Comparison of ENCODE assay signal across 8 cellular contexts in the genomic region with DNA sequence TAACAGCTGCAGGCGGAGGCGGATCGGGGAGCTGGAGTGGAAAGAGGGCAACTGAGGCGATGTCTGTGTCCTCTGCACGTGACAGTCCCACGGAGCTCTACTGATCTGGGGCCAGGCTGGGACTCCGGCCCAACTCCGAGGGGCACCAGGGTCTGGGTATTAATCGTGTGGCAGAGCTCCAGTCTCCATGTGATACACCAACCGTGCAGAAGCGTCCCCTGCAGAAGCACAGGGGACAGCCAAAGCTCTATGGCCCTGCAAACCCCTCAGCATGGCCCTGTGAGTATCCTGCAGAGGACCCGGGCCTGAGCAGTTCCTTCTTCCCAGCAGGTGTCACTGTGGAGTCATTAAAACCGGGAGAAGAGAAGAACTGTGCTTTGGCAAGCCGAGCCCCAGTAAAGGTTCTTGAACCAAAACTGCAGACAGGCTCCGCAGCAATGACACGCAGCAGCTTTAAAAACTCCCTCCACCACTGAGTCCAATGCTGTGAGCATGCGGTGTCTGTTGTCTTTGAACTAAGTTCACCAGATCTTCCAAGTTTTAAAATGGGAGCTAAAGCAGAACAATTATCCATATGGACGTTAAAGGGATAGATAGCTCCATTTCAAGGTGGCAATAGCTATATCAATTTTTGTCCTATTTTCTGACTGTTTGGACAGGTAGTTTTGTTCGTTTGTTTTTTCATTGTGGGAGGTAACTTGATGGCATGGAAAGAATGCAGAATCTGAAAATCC.
DNase-seq lines count a peak whose midpoint lies in the region; ATAC-seq and TF ChIP-seq lines count a peak whose summit lies in the region.

No MANE protein-coding gene starts in this region.

- no peaks in the 10 kb centered on the region for H3K36me3 Mint-ChIP-seq in activated T-helper 17 cell treated with anti-CD3 and anti-CD28 coated beads, Interleukin-2, amount 50 U/mL, for 72 hours (ENCODE audit: low read depth)

- H3K4me3 Mint-ChIP-seq in activated T-helper 17 cell treated with anti-CD3 and anti-CD28 coated beads, Interleukin-2, amount 50 U/mL, for 72 hours: no peak overlapping the region

- intact Hi-C loops in left cardiac atrium (cut with DNase I): no loop called here

- CTCF ChIA-PET in AG04450 (lab: Charles Lee): interaction anchor here (0.5 to 2.2 kb wide), 20 partner anchors 9 to 785 kb away, joined by 3 to 16 read pairs (median 3); no protein-coding TSS in a partner anchor

- ATAC-seq in HG02852 (IDR thresholded peaks at IDR 0.05; ENCODE audit: unreplicated experiment) (peak; percentile 77), left cardiac atrium (peak; percentile 81 to 82), HG02763 (IDR thresholded peaks at IDR 0.05; ENCODE audit: unreplicated experiment) (no peak)
- ATAC-seq in activated T-helper 17 cell treated with anti-CD3 and anti-CD28 coated beads, Interleukin-2, amount 50 U/mL, for 72 hours (replicated peaks): peak; percentile 24

- peak; percentile 62 for TF ChIP-seq CTCF in AG04450 (IDR thresholded peaks at IDR 0.05; ENCODE audit: low read depth, low read length)
- peak; percentile 73 for TF ChIP-seq CTCF in GM12872 (IDR thresholded peaks at IDR 0.05; ENCODE audit: insufficient read depth, low read depth, low read length)
- TF ChIP-seq CTCF in retinal pigment epithelial cell (conservative IDR thresholded peaks at IDR 0.05; ENCODE audit: low read depth, low read length): peak; percentile 75

- peak; percentile 1 for DNase-seq in AG04450 (ENCODE audit: low read depth, low spot score)
- DNase-seq in NCI-H2227 (lab: John Stamatoyannopoulos, UW; ENCODE audit: unreplicated experiment): peak; percentile 64
- DNase-seq in left cardiac atrium: peak; percentile 36
- no peak for DNase-seq in retinal pigment epithelial cell (ENCODE audit: low read depth)

- H3K27ac Mint-ChIP-seq in activated T-helper 17 cell treated with anti-CD3 and anti-CD28 coated beads, Interleukin-2, amount 50 U/mL, for 72 hours: no peak overlapping the region

- H3K9me3 ChIP-seq in AG04450 (ENCODE audit: control insufficient read depth, insufficient read depth, low read length): no peaks in the 10 kb centered on the region

- H3K27me3 Mint-ChIP-seq in activated T-helper 17 cell treated with anti-CD3 and anti-CD28 coated beads, Interleukin-2, amount 50 U/mL, for 72 hours: no peaks in the 10 kb centered on the region

- H3K4me3 ChIP-seq in AG04450 (ENCODE audit: low read depth, low read length) (no peak overlapping the region), retinal pigment epithelial cell (ENCODE audit: low read length) (no peak overlapping the region)

- H3K27ac ChIP-seq in AG04450 (ENCODE audit: low read depth, low read length): no peak overlapping the region

- POLR2A ChIA-PET in AG04450 (lab: Yijun Ruan, JAX): no interaction called here

- no peaks in the 10 kb centered on the region for H3K4me1 Mint-ChIP-seq in activated T-helper 17 cell treated with anti-CD3 and anti-CD28 coated beads, Interleukin-2, amount 50 U/mL, for 72 hours

- no peaks in the 10 kb centered on the region for H3K9me3 Mint-ChIP-seq in activated T-helper 17 cell treated with anti-CD3 and anti-CD28 coated beads, Interleukin-2, amount 50 U/mL, for 72 hours

- no peaks in the 10 kb centered on the region for H3K27me3 ChIP-seq in AG04450 (ENCODE audit: control insufficient read depth, insufficient read depth, low read length)
